8 cellular contexts compared by ENCODE assay signal in the genomic region with DNA sequence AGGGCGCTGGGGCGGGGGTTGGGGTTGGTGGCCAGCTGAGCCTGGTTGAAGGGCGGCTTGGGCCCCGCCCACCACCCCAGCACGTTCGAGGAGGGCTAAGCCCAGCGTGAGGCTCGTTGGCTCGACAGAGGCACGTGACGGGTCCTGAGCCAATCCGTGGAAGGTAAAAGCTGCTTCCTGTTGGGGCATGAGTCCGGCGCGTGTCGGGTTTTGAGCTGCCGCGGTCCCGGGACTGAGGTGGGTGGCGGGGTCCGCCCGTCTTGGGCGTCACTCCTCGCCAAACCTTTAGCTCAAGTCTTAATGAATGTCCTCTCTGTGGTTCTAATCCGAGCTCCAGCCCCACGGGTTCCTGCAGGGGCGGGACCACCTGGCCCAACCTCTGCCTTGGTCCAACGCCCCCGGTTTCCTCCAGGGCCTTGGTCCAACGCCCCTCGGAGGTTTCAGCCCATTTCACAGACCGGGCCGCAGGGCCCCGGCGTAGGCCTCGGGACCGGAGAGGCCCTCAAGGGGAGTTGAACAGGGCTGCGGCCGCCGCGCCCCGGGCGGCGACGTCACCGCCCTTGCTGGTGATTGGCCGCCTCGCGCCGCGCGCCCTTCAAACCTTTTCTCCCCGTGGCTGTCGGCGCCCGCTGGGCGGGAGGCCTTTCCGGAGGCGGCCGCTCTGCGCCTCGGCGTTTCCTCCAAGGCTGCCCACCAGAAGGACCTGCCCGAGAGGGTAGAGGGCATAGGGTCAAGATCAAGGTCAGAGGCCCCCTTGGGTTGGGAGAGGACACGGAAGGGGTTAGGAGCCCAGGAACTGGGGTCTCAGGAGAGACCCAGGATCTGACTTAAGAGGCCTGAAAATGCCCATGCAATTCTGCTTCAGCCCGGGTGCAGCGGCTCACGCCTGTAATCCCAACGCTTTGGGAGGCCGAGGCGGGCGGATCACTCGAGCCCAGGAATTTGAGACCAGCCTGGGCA. TPM values are rescaled to one million over a fixed set of nuclear protein-coding genes. Genes with fewer than 3 reads are reported as not detected.
A peak's percentile ranks its signal among the peaks of the same experiment; 100 is the strongest.
DNase-seq lines count a peak whose midpoint lies in the region; ATAC-seq and TF ChIP-seq lines count a peak whose summit lies in the region.

Gene RCCD1 (plus strand): TSS at position 173 of the 960 bp plus-strand sequence. CDS start 1,851 bp downstream, outside the sequence.

- H3K9me3 ChIP-seq in aorta (ENCODE audit: control insufficient read depth, low read length) = no peaks in the 10 kb centered on the region

- peak; percentile 89 for ATAC-seq in HG02759 (IDR thresholded peaks at IDR 0.05; ENCODE audit: unreplicated experiment)
- ATAC-seq in aorta (ENCODE audit: low FRiP score) = peak; percentile 95

- no peak for TF ChIP-seq CTCF in GM12864 (IDR thresholded peaks at IDR 0.05; ENCODE audit: low read depth, low read length, missing control alignments)

- H3K27ac ChIP-seq in rectal smooth muscle tissue (ENCODE audit: low read depth, low read length) (peak within 1 kb of the TSS; percentile 93), aorta (ENCODE audit: low read depth in 1 of 2, low read length in 2 of 2) (peak within 1 kb of the TSS in 1 of 2 donors; percentile 78)

- H3K36me3 ChIP-seq in rectal smooth muscle tissue (ENCODE audit: control insufficient read depth, insufficient read depth, low read length) (peaks cover 12% of the 10 kb centered on the region), aorta (ENCODE audit: control insufficient read depth in 1 of 2, insufficient read depth in 2 of 2, low read length in 1 of 2) (peaks cover 5 to 6% of the 10 kb centered on the region in 2 donors)

- DNase-seq in GM12864 (ENCODE audit: low read depth) = peak; percentile 89
- DNase-seq in NCI-H1417 treated with DMSO at 0.1 percent for 48 hours (lab: John Stamatoyannopoulos, UW) = peak; percentile 30
- peak; percentile 97 for DNase-seq in astrocyte of the hippocampus (ENCODE audit: low read depth, low spot score)
- DNase-seq in hepatic stellate cell (ENCODE audit: low spot score) = peak; percentile 100
- peak; percentile 98 for DNase-seq in aorta

- WGBS in aorta, 2 donors = 5 to 7% methylated on average over 70 to 73 of the region's 73 CpGs

- H3K4me3 ChIP-seq in GM12864 (ENCODE audit: low read depth, low read length) (peak within 1 kb of the TSS; percentile 96), rectal smooth muscle tissue (ENCODE audit: low read length) (peak within 1 kb of the TSS; percentile 86), aorta (ENCODE audit: low read length in 2 of 2) (peak within 1 kb of the TSS; percentile 24 to 90)

- peak within 1 kb of the TSS; percentile 85 for H3K9ac ChIP-seq in rectal smooth muscle tissue (ENCODE audit: low read length)

- intact Hi-C loops in T-helper 2 cell treated with Interferon-gamma antibody and Interleukin-4, amounts not matched to agents 100 ng/mL and 5 ng/mL, for 36 hours (cut with micrococcal nuclease) = loop anchor here (1.0 kb wide), 2 partner anchors 20 to 39 kb away; partner anchors contain the start of genes PRC1 and UNC45A
- intact Hi-C loops in aorta (cut with DNase I) = loop anchor here (1.0 to 10.0 kb wide), 6 partner anchors 20 to 317 kb away; partner anchors contain the start of genes PRC1 (in 1 of the 2), UNC45A (in 1 of the 2) and VPS33B (in 1 of the 2)

- no peaks in the 10 kb centered on the region for H3K4me1 ChIP-seq in rectal smooth muscle tissue (ENCODE audit: control insufficient read depth, insufficient read depth, low read length)
- H3K4me1 ChIP-seq in aorta (ENCODE audit: control insufficient read depth in 1 of 2, insufficient read depth in 2 of 2, low read length in 2 of 2) = no peaks in the 10 kb centered on the region

- H3K27me3 ChIP-seq in rectal smooth muscle tissue (ENCODE audit: control insufficient read depth, insufficient read depth, low read length) (no peaks in the 10 kb centered on the region), aorta (ENCODE audit: control insufficient read depth in 1 of 2, insufficient read depth in 2 of 2, low read length in 1 of 2) (no peaks in the 10 kb centered on the region)

RNA-seq across cellular contexts. Expression of gene RCCD1, which starts in this region (rescaled TPM):
- 27.4 and 31.7 TPM in 2 replicates for total RNA-seq in T-helper 2 cell treated with Interferon-gamma antibody and Interleukin-4, amounts not matched to agents 100 ng/mL and 5 ng/mL, for 36 hours
- 10 to 100 TPM in 1 of 2 donors, 1 to 10 TPM in 1; 5.9 to 12.3 TPM for total RNA-seq in aorta
- polyA plus RNA-seq in aorta = 1 to 10 TPM; 3.9 to 8.2 TPM

Comparison
In these comparisons a context has a peak if more than half of its experiments do, and no peak if none do; other contexts are left out.
1. DNase-seq: peak in every context shown above with its lines; median percentile 100 in hepatic stellate cell; 98 in aorta; 97 in astrocyte of the hippocampus; 89 in GM12864; 30 in NCI-H1417 treated with DMSO at 0.1 percent for 48 hours.